Comparison of ENCODE assay signal across 1 cellular context in the genomic region with DNA sequence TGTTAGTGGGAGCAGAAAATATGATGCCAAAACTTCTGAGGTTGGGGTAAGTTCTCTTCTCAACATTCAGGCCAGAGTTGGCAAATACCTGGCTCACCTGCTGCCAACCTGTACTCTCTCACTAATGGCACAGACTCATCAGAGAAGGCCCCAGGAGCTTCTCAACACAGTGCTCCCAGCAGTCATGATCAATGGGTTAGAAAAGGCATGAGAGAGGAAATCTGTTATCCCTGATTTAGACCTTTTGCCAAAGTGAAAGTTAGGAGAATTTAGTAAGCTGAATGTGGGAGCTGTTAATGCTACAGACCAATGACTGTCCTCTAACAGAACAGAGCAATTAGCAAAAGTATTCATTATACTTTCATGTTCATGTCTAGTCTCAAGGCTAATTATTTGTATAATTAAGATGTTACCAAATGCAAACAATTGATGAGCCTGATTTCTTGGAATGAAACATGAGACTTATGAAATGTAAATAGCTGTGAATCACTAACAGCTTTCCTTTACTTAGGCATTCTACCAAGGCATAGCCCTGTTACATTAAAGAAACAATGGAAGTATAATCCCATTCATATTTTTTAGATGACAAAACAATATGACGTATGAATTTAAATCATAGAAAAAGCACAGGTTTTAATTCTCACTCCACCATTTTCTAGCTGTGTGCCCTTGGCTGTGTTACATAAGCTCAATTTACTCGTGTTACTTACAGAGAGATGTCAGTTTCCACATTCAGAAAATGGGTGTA.
TF ChIP-seq lines count a peak whose summit lies in the region.

No MANE protein-coding gene starts in this region.

TF ChIP-seq in SK-N-SH, 30 proteins besides CTCF, POLR2A, EP300 and RAD21 (continued from another document):
- no peak for TF ChIP-seq ZBTB33 (IDR thresholded peaks at IDR 0.05; ENCODE audit: borderline replicate concordance, low read depth)
- TF ChIP-seq SMC3 (IDR thresholded peaks at IDR 0.05; ENCODE audit: low read depth, low read length): no peak
- TF ChIP-seq RFX5 (IDR thresholded peaks at IDR 0.05; ENCODE audit: low read length): no peak
- no peak for TF ChIP-seq YY1 (IDR thresholded peaks at IDR 0.05; ENCODE audit: low read depth)
- no peak for TF ChIP-seq SIN3A (IDR thresholded peaks at IDR 0.05; ENCODE audit: borderline replicate concordance, low read depth, low read length)
- no peak for TF ChIP-seq TEAD4 (IDR thresholded peaks at IDR 0.05; ENCODE audit: borderline replicate concordance, insufficient read depth)
- no peak for TF ChIP-seq MEF2A (IDR thresholded peaks at IDR 0.05; ENCODE audit: borderline replicate concordance, low read depth)
- no peak for TF ChIP-seq POLR2AphosphoS5 (IDR thresholded peaks at IDR 0.05; ENCODE audit: low read depth, low read length)
- TF ChIP-seq PBX3 (IDR thresholded peaks at IDR 0.05): 0 out of 2 replicates have a peak, but pooled peaks have one; percentile 8
- TF ChIP-seq FOSL2 (IDR thresholded peaks at IDR 0.05; ENCODE audit: borderline replicate concordance, low read depth): peak; percentile 52
- TF ChIP-seq MXI1 (IDR thresholded peaks at IDR 0.05; ENCODE audit: low read depth, low read length): no peak
- peak; percentile 43 for TF ChIP-seq TCF12 (IDR thresholded peaks at IDR 0.05)
- TF ChIP-seq MAX (IDR thresholded peaks at IDR 0.05; ENCODE audit: low read depth): no peak
- TF ChIP-seq EZH2phosphoT487 (IDR thresholded peaks at IDR 0.05; ENCODE audit: borderline replicate concordance, low read depth): no peak
- TF ChIP-seq CHD2 (IDR thresholded peaks at IDR 0.05; ENCODE audit: low read length, partially characterized antibody): no peak
- TF ChIP-seq FOXJ3 (CRISPR knock-in tag; IDR thresholded peaks at IDR 0.05): no peak
- TF ChIP-seq IRF3 (IDR thresholded peaks at IDR 0.05; ENCODE audit: low read depth, low read length): no peak
